Comparison of ENCODE assay signal across 8 cellular contexts in genomic region chr19:12996542-12997094, GRCh38. TPM values are rescaled to one million over a fixed set of nuclear protein-coding genes. Genes with fewer than 3 reads are reported as not detected.
DNase-seq lines count a peak whose midpoint lies in the region; ATAC-seq and TF ChIP-seq lines count a peak whose summit lies in the region.

No MANE protein-coding gene starts in this region.

- no peak for TF ChIP-seq CTCF in tibial nerve (IDR thresholded peaks at IDR 0.05)

- no peak for DNase-seq in activated CD4-positive, alpha-beta T cell treated with anti-CD3 and anti-CD28 coated beads, Interleukin-2, amount 10 ng/mL, durations not matched to agents 7 days and 5 days
- no peak for DNase-seq in activated CD4-positive, alpha-beta T cell treated with anti-CD3 and anti-CD28 coated beads for 48 hours
- DNase-seq in T47D (ENCODE audit: low read depth in 1 of 2, low spot score in 1 of 2) (peak; percentile 39 to 53), left lobe of liver (ENCODE audit: low spot score) (peak; percentile 65), tibial nerve (ENCODE audit: low spot score in 2 of 2) (peak in 1 of 2 donors; percentile 6), COR-L47 (lab: John Stamatoyannopoulos, UW) (no peak), NCI-H2227 treated with DMSO at 0.1 percent for 48 hours (lab: John Stamatoyannopoulos, UW) (no peak), DMS79 (lab: John Stamatoyannopoulos, UW) (no peak)

- in situ Hi-C loops in T47D (cut with HindIII; ENCODE audit: low pct_unique_long_range_greater_than_20kb, low sequenced_read_pairs), result no loop called here

- peaks cover 0 to 51% (median 15%) of the 10 kb centered on the region in 4 donors for H3K4me1 ChIP-seq in tibial nerve

- H3K4me3 Mint-ChIP-seq in activated CD4-positive, alpha-beta T cell treated with anti-CD3 and anti-CD28 coated beads, Interleukin-2, amount 10 ng/mL, durations not matched to agents 7 days and 5 days, result peak overlapping the region; percentile 38

- 5 to 60% methylated on average over 1 to 40 of the region's 42 CpGs for WGBS in tibial nerve, 2 donors

- peaks cover 31% of the 10 kb centered on the region for H3K27me3 Mint-ChIP-seq in activated CD4-positive, alpha-beta T cell treated with anti-CD3 and anti-CD28 coated beads, Interleukin-2, amount 10 ng/mL, durations not matched to agents 7 days and 5 days

- H3K27ac ChIP-seq in tibial nerve, result peak overlapping the region; percentile 77 to 93 (median 84)

- CTCF ChIA-PET in activated CD4-positive, alpha-beta T cell treated with anti-CD3 and anti-CD28 coated beads, Interleukin-2, amount 10 ng/mL, durations not matched to agents 7 days and 5 days (lab: Charles Lee), result interaction anchor here (1.0 kb wide), 1 partner anchor 9 kb away, joined by 3 read pairs; no protein-coding TSS in a partner anchor

- H3K36me3 ChIP-seq in tibial nerve, result no peaks in the 10 kb centered on the region

- H3K36me3 Mint-ChIP-seq in activated CD4-positive, alpha-beta T cell treated with anti-CD3 and anti-CD28 coated beads, Interleukin-2, amount 10 ng/mL, durations not matched to agents 7 days and 5 days (ENCODE audit: low read depth), result peaks cover 3% of the 10 kb centered on the region

- peak in 1 of 2 donors; percentile 4 for TF ChIP-seq EP300 in tibial nerve (IDR thresholded peaks at IDR 0.05)

- H3K27me3 ChIP-seq in tibial nerve, result no peaks in the 10 kb centered on the region

- peaks cover 7% of the 10 kb centered on the region for H3K4me1 Mint-ChIP-seq in activated CD4-positive, alpha-beta T cell treated with anti-CD3 and anti-CD28 coated beads, Interleukin-2, amount 10 ng/mL, durations not matched to agents 7 days and 5 days

- H3K4me3 ChIP-seq in tibial nerve, result peak overlapping the region; percentile 57 to 80 (median 71)

- no peak overlapping the region for H3K27ac Mint-ChIP-seq in activated CD4-positive, alpha-beta T cell treated with anti-CD3 and anti-CD28 coated beads, Interleukin-2, amount 10 ng/mL, durations not matched to agents 7 days and 5 days

- TF ChIP-seq POLR2A in tibial nerve (IDR thresholded peaks at IDR 0.05), result no peak

- ATAC-seq in left lobe of liver, result peak; percentile 75

- POLR2A ChIA-PET in activated CD4-positive, alpha-beta T cell treated with anti-CD3 and anti-CD28 coated beads, Interleukin-2, amount 10 ng/mL, durations not matched to agents 7 days and 5 days (lab: Charles Lee), result no interaction called here

- no peaks in the 10 kb centered on the region for H3K9me3 Mint-ChIP-seq in activated CD4-positive, alpha-beta T cell treated with anti-CD3 and anti-CD28 coated beads, Interleukin-2, amount 10 ng/mL, durations not matched to agents 7 days and 5 days

- no peaks in the 10 kb centered on the region for H3K9me3 ChIP-seq in tibial nerve

RNA-seq across cellular contexts. Expression of gene NFIX, which starts 1.3 kb away (rescaled TPM):
- 1 to 10 TPM; 1.2 to 1.5 TPM for total RNA-seq in activated CD4-positive, alpha-beta T cell treated with anti-CD3 and anti-CD28 coated beads, Interleukin-2, amount 10 ng/mL, durations not matched to agents 7 days and 5 days
- 41.4 TPM for total RNA-seq in left lobe of liver
- total RNA-seq in tibial nerve, result 10 to 100 TPM; 39.8 to 55.8 (median 48.2) TPM

RNA-seq across cellular contexts. Expression of gene DAND5, which starts 27.2 kb away (rescaled TPM):
- total RNA-seq in activated CD4-positive, alpha-beta T cell treated with anti-CD3 and anti-CD28 coated beads, Interleukin-2, amount 10 ng/mL, durations not matched to agents 7 days and 5 days, result under 1 TPM; 0.15 to 0.20 TPM
- total RNA-seq in left lobe of liver, result not detected
- not detected for total RNA-seq in tibial nerve

RNA-seq across cellular contexts. Expression of gene GADD45GIP1, which starts 39.6 kb away (rescaled TPM):
- total RNA-seq in activated CD4-positive, alpha-beta T cell treated with anti-CD3 and anti-CD28 coated beads, Interleukin-2, amount 10 ng/mL, durations not matched to agents 7 days and 5 days, result 10 to 100 TPM; 14.9 to 16.5 TPM
- 12.0 TPM for total RNA-seq in left lobe of liver
- total RNA-seq in tibial nerve, result 10 to 100 TPM; 41.4 to 68.8 (median 53.5) TPM

RNA-seq across cellular contexts. Expression of gene RAD23A, which starts 51.0 kb away (rescaled TPM):
- total RNA-seq in activated CD4-positive, alpha-beta T cell treated with anti-CD3 and anti-CD28 coated beads, Interleukin-2, amount 10 ng/mL, durations not matched to agents 7 days and 5 days, result 100 to 1,000 TPM; 120 to 131 TPM
- total RNA-seq in left lobe of liver (42.6 TPM), tibial nerve (100 to 1,000 TPM in 3 of 4 donors, 10 to 100 TPM in 1; 89.2 to 111 (median 108) TPM)

RNA-seq across cellular contexts. Expression of gene CALR, which starts 58.2 kb away (rescaled TPM):
- 100 to 1,000 TPM; 726 to 779 TPM for total RNA-seq in activated CD4-positive, alpha-beta T cell treated with anti-CD3 and anti-CD28 coated beads, Interleukin-2, amount 10 ng/mL, durations not matched to agents 7 days and 5 days
- 1,041 TPM for total RNA-seq in left lobe of liver
- 100 to 1,000 TPM; 173 to 398 (median 313) TPM for total RNA-seq in tibial nerve

Comparison
In these comparisons a context has a peak if more than half of its experiments do, and no peak if none do; other contexts are left out.
1. DNase-seq: peak in T47D (2 of 2) and left lobe of liver (single experiment); none in activated CD4-positive, alpha-beta T cell treated with anti-CD3 and anti-CD28 coated beads, Interleukin-2, amount 10 ng/mL, durations not matched to agents 7 days and 5 days (single experiment), activated CD4-positive, alpha-beta T cell treated with anti-CD3 and anti-CD28 coated beads for 48 hours (single experiment), COR-L47 (single experiment), NCI-H2227 treated with DMSO at 0.1 percent for 48 hours (single experiment) and DMS79 (single experiment).
2. RNA of gene NFIX, which starts 1.3 kb away (total RNA-seq): 39.8 to 55.8 TPM in tibial nerve and 41.4 TPM in left lobe of liver (single experiment); 1.2 to 1.5 TPM in activated CD4-positive, alpha-beta T cell treated with anti-CD3 and anti-CD28 coated beads, Interleukin-2, amount 10 ng/mL, durations not matched to agents 7 days and 5 days; every median in the first group is over 10 times any median in the second.